In genomic region chr6:126312013-126312665, GRCh38 we compare ENCODE assay signal across 8 cellular contexts.
DNase-seq lines count a peak whose midpoint lies in the region; ATAC-seq and TF ChIP-seq lines count a peak whose summit lies in the region.

No MANE protein-coding gene starts in this region.

- ATAC-seq in GM18505 (IDR thresholded peaks at IDR 0.05; ENCODE audit: unreplicated experiment), result peak; percentile 90

- H3K4me3 ChIP-seq in LNCaP clone FGC (ENCODE audit: low read depth, low read length) (no peak overlapping the region), fibroblast of mammary gland (ENCODE audit: control insufficient read depth, low read depth, low read length) (no peak overlapping the region)

- TF ChIP-seq POLR2A in GM18505 (IDR thresholded peaks at IDR 0.05; ENCODE audit: borderline replicate concordance, extremely low read depth, insufficient read depth, insufficient read length), result no peak

- TF ChIP-seq CTCF in LNCaP clone FGC (IDR thresholded peaks at IDR 0.05; ENCODE audit: control insufficient read depth, extremely low read depth, insufficient read depth) (peak; percentile 41; the same call in 1 of the 2 replicates), fibroblast of mammary gland (conservative IDR thresholded peaks at IDR 0.05; ENCODE audit: control insufficient read depth, insufficient read depth, low read depth, low read length) (peak; percentile 39)

- no peak overlapping the region for H3K27ac ChIP-seq in caudate nucleus (ENCODE audit: low read depth, low read length)

- DNase-seq in HCEC 1CT, result peak; percentile 18
- DNase-seq in LNCaP clone FGC (ENCODE audit: low read depth), result no peak
- DNase-seq in fibroblast of mammary gland (ENCODE audit: low read depth), result peak; percentile 20
- no peak for DNase-seq in islet precursor cell
- no peak for DNase-seq in activated CD4-positive, CD25-positive, alpha-beta regulatory T cell (lab: John Stamatoyannopoulos, UW)
- DNase-seq in caudate nucleus (lab: John Stamatoyannopoulos, UW), result no peak
- no peak for DNase-seq in dedifferentiated amniotic fluid mesenchymal stem cell (ENCODE audit: extremely low spot score)

Comparison
In these comparisons a context has a peak if more than half of its experiments do, and no peak if none do; other contexts are left out.
1. DNase-seq: peak in HCEC 1CT (single experiment) and fibroblast of mammary gland (single experiment); none in LNCaP clone FGC (single experiment), islet precursor cell (single experiment), activated CD4-positive, CD25-positive, alpha-beta regulatory T cell (0 of 4), caudate nucleus (0 of 61) and dedifferentiated amniotic fluid mesenchymal stem cell (single experiment).